In the genomic region with DNA sequence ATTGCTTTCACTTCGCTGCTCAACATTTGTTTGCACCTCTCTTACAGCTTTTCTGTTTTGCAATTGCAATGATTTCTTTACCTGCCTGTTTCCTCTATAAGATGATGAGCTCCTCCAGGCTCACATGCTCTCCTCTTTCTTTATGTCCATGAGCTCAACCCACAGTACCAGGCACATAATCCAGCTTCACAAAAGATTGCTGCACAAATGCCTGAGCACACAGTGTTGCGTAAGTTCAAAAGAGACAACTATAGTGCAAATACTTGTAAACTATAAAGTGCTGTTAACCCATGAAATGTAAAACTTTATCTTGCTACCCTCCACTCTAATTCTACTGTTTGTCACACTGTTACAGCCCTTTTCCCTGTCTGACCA, we compare ENCODE assay signal across 1 cellular context.
A peak's percentile ranks its signal among the peaks of the same experiment; 100 is the strongest.
TF ChIP-seq lines count a peak whose summit lies in the region.

No MANE protein-coding gene starts in this region.

TF ChIP-seq in HepG2, 621 proteins besides CTCF, POLR2A, EP300 and RAD21 (continued from another document):
- no peak for TF ChIP-seq USF2 (IDR thresholded peaks at IDR 0.05; ENCODE audit: low read depth, low read length)
- no peak for TF ChIP-seq USF2 (CRISPR knock-in tag; IDR thresholded peaks at IDR 0.05; ENCODE audit: borderline replicate concordance)
- 0 out of 2 replicates have a peak, but pooled peaks have one; percentile 9 for TF ChIP-seq TARDBP (CRISPR knock-in tag; IDR thresholded peaks at IDR 0.05)
- TF ChIP-seq ZNF263 (CRISPR knock-in tag; IDR thresholded peaks at IDR 0.05): no peak
- no peak for TF ChIP-seq MTF1 (CRISPR knock-in tag; IDR thresholded peaks at IDR 0.05)
- peak; percentile 69; the same call in 1 of the 2 replicates for TF ChIP-seq ISL2 (CRISPR knock-in tag; IDR thresholded peaks at IDR 0.05)
- TF ChIP-seq TBP (CRISPR knock-in tag; IDR thresholded peaks at IDR 0.05): no peak
- TF ChIP-seq ZSCAN31 (CRISPR knock-in tag; IDR thresholded peaks at IDR 0.05; ENCODE audit: low read depth): no peak
- TF ChIP-seq, protein P1, sequence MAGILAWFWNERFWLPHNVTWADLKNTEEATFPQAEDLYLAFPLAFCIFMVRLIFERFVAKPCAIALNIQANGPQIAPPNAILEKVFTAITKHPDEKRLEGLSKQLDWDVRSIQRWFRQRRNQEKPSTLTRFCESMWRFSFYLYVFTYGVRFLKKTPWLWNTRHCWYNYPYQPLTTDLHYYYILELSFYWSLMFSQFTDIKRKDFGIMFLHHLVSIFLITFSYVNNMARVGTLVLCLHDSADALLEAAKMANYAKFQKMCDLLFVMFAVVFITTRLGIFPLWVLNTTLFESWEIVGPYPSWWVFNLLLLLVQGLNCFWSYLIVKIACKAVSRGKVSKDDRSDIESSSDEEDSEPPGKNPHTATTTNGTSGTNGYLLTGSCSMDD (CRISPR knock-in tag; IDR thresholded peaks at IDR 0.05): no peak
- TF ChIP-seq, protein P2, sequence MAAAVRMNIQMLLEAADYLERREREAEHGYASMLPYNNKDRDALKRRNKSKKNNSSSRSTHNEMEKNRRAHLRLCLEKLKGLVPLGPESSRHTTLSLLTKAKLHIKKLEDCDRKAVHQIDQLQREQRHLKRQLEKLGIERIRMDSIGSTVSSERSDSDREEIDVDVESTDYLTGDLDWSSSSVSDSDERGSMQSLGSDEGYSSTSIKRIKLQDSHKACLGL (CRISPR knock-in tag; IDR thresholded peaks at IDR 0.05): no peak
- TF ChIP-seq TSC22D2 (CRISPR knock-in tag; IDR thresholded peaks at IDR 0.05; ENCODE audit: borderline replicate concordance): 0 out of 2 replicates have a peak, but pooled peaks have one; percentile 38
- 0 out of 2 replicates have a peak, but pooled peaks have one; percentile 7 for TF ChIP-seq NR2F2 (IDR thresholded peaks at IDR 0.05; ENCODE audit: borderline replicate concordance, low read depth)
- TF ChIP-seq FOXK2 (IDR thresholded peaks at IDR 0.05): no peak
- TF ChIP-seq ASH2L (IDR thresholded peaks at IDR 0.05; ENCODE audit: insufficient read length, low read depth, low read length): no peak
- TF ChIP-seq KDM1A (CRISPR knock-in tag; IDR thresholded peaks at IDR 0.05): no peak
- TF ChIP-seq ZNF773 (CRISPR knock-in tag; IDR thresholded peaks at IDR 0.05; ENCODE audit: borderline replicate concordance): no peak
- no peak for TF ChIP-seq ZNF558 (CRISPR knock-in tag; IDR thresholded peaks at IDR 0.05; ENCODE audit: borderline replicate concordance)
- TF ChIP-seq TP53 (CRISPR knock-in tag; conservative IDR thresholded peaks at IDR 0.05): no peak
- TF ChIP-seq ZNF577 (CRISPR knock-in tag; IDR thresholded peaks at IDR 0.05; ENCODE audit: borderline replicate concordance, low read depth): no peak
- no peak for TF ChIP-seq AHR (CRISPR knock-in tag; IDR thresholded peaks at IDR 0.05)
- TF ChIP-seq ZNF710 (CRISPR knock-in tag; IDR thresholded peaks at IDR 0.05; ENCODE audit: borderline replicate concordance): no peak
- no peak for TF ChIP-seq MAF1 (CRISPR knock-in tag; IDR thresholded peaks at IDR 0.05; ENCODE audit: borderline replicate concordance)
- TF ChIP-seq HIVEP1 (CRISPR knock-in tag; IDR thresholded peaks at IDR 0.05): no peak
- TF ChIP-seq GABPB1 (CRISPR knock-in tag; IDR thresholded peaks at IDR 0.05): no peak
- no peak for TF ChIP-seq KDM4B (CRISPR knock-in tag; IDR thresholded peaks at IDR 0.05)
- no peak for TF ChIP-seq ZFP36 (IDR thresholded peaks at IDR 0.05; ENCODE audit: borderline replicate concordance, low read depth, low read length, partially characterized antibody)
- TF ChIP-seq RARG (CRISPR knock-in tag; IDR thresholded peaks at IDR 0.05; ENCODE audit: low read depth): no peak
- TF ChIP-seq KLF11 (CRISPR knock-in tag; IDR thresholded peaks at IDR 0.05): 0 out of 2 replicates have a peak, but pooled peaks have one; percentile 37
- no peak for TF ChIP-seq SIN3B (IDR thresholded peaks at IDR 0.05; ENCODE audit: low read length)
- TF ChIP-seq KLF15 (CRISPR knock-in tag; IDR thresholded peaks at IDR 0.05; ENCODE audit: borderline replicate concordance): no peak
- TF ChIP-seq ZBTB7A (CRISPR knock-in tag; IDR thresholded peaks at IDR 0.05): no peak
- TF ChIP-seq ZNF574 (CRISPR knock-in tag; IDR thresholded peaks at IDR 0.05): no peak
- TF ChIP-seq ZBTB21 (CRISPR knock-in tag; IDR thresholded peaks at IDR 0.05): 0 out of 2 replicates have a peak, but pooled peaks have one; percentile 36
- no peak for TF ChIP-seq NFE2L2 (IDR thresholded peaks at IDR 0.05; ENCODE audit: low read length)
- no peak for TF ChIP-seq CREB1 (IDR thresholded peaks at IDR 0.05)
- no peak; the same call in 1 of the 2 replicates for TF ChIP-seq CREB1 (CRISPR knock-in tag; IDR thresholded peaks at IDR 0.05)
- no peak for TF ChIP-seq ZNF101 (CRISPR knock-in tag; IDR thresholded peaks at IDR 0.05; ENCODE audit: borderline replicate concordance, low read depth)
- no peak for TF ChIP-seq REL (CRISPR knock-in tag; conservative IDR thresholded peaks at IDR 0.05)
- TF ChIP-seq KLF16 (CRISPR knock-in tag; IDR thresholded peaks at IDR 0.05): no peak
- no peak for TF ChIP-seq NCOA5 (CRISPR knock-in tag; IDR thresholded peaks at IDR 0.05)
- 0 out of 2 replicates have a peak, but pooled peaks have one; percentile 4 for TF ChIP-seq ZNF761 (CRISPR knock-in tag; conservative IDR thresholded peaks at IDR 0.05)
